In genomic region chr13:55653497-55653896, GRCh38 we compare ENCODE assay signal across 19 cellular contexts.
DNase-seq lines count a peak whose midpoint lies in the region; ATAC-seq lines count a peak whose summit lies in the region.
"Had no signal": no experiment of that assay in that cellular context is flagged by ENCODE, and none has a peak within 500 bp of the region (broad histone marks: within the 10 kb centered on the region; RNA-seq: fewer than 3 reads in every experiment).

No MANE protein-coding gene starts in this region.

- H3K4me3 ChIP-seq in HUES6 (ENCODE audit: low read depth, low read length): peak overlapping the region; percentile 48
- H3K4me3 ChIP-seq in iPS-18a (ENCODE audit: low read length): peak overlapping the region; percentile 42
- H3K4me3 ChIP-seq: SK-N-MC had no signal

- no peak for ATAC-seq in GM18907 (IDR thresholded peaks at IDR 0.05; ENCODE audit: unreplicated experiment)
- ATAC-seq in esophagus mucosa: no peak

- H3K36me3 ChIP-seq in HUES6 (ENCODE audit: control insufficient read depth, insufficient read depth, low read length) (peaks cover 21% of the 10 kb centered on the region), iPS-18a (ENCODE audit: control insufficient read depth, low read depth, low read length) (peaks cover 11% of the 10 kb centered on the region)

- peak overlapping the region; percentile 47 for H3K9ac ChIP-seq in HUES6 (ENCODE audit: low read length)
- H3K9ac ChIP-seq in iPS-18a (ENCODE audit: low read length): no peak overlapping the region

- H3K27me3 ChIP-seq in HUES6 (ENCODE audit: control insufficient read depth, insufficient read depth, low read length) (no peaks in the 10 kb centered on the region; the same call in 1 of the 2 replicates), iPS-18a (ENCODE audit: control insufficient read depth, insufficient read depth, low read length) (no peaks in the 10 kb centered on the region)

- H3K27ac ChIP-seq in HUES6 (ENCODE audit: low read depth, low read length) (peak overlapping the region; percentile 96; the same call in 1 of the 2 replicates), iPS-18a (ENCODE audit: low read length) (peak overlapping the region; percentile 5)
- H3K27ac ChIP-seq: SK-N-MC had no signal

- DNase-seq in D341Med (ENCODE audit: low spot score) (peak; percentile 15), NCI-H82 (lab: John Stamatoyannopoulos, UW) (peak; percentile 93), GF-D8 (lab: John Stamatoyannopoulos, UW) (no peak), GM19240 (ENCODE audit: insufficient read length, low spot score) (no peak)
- DNase-seq: CD4-positive, alpha-beta T cell; HFFc6; MM.1S; NCI-H1105; NCI-H187; NCI-H2107; NCI-H226; NCI-H748 treated with DMSO at 0.1 percent for 48 hours; OCI-M1; Right ventricle myocardium superior had no signal

- H3K9me3 ChIP-seq in HUES6 (ENCODE audit: control insufficient read depth, insufficient read depth, low read depth, low read length) (no peaks in the 10 kb centered on the region), iPS-18a (ENCODE audit: control insufficient read depth, low read depth, low read length) (no peaks in the 10 kb centered on the region)

- H3K4me1 ChIP-seq in HUES6 (ENCODE audit: control insufficient read depth, insufficient read depth, low read length): peaks cover 33% of the 10 kb centered on the region
- H3K4me1 ChIP-seq in iPS-18a (ENCODE audit: control insufficient read depth, low read depth, low read length): peaks cover 34% of the 10 kb centered on the region

Comparison
In these comparisons a context has a peak if more than half of its experiments do, and no peak if none do; other contexts are left out.
1. DNase-seq: peak in D341Med (single experiment) and NCI-H82 (single experiment); none in GF-D8 (single experiment) and GM19240 (single experiment).